ENCODE assay signal across 8 cellular contexts in the genomic region with DNA sequence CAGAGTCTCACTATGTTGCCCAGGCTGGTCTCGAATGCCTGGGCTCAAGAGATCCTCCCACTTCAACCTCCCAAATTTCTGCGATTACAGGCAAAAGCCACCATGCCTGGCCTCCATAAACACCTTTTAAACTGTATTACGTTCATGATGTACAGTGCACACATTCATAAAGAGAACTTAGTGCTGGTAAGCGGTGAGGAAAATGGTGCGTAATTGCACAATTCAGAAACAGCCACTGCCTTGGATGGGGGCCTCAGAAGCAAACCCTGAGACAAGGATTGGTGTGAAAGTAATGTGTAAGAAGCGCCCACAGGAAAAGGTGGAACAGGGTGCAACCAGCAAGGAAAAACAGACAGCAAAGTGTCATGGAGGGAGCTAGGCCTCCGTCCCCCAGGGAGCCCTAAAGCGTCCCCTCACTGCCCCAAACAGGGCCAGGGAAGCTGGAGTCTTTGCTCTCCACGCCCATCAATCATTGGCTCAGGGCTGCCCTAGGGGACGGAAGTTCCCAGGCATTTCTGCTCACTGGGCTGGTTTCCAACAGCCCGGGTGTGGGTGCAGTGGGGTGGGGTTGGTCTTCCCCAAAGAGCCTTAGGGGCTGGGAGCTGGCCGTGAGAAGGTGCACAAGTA. TPM values are rescaled to one million over a fixed set of nuclear protein-coding genes. Genes with fewer than 3 reads are reported as not detected.
DNase-seq lines count a peak whose midpoint lies in the region; ATAC-seq, FAIRE-seq and TF ChIP-seq lines count a peak whose summit lies in the region.

No MANE protein-coding gene starts in this region.

- H3K4me1 ChIP-seq in effector memory CD4-positive, alpha-beta T cell (ENCODE audit: control insufficient read depth, insufficient read depth, low read length, poor library complexity, severe bottlenecking): peaks cover 89% of the 10 kb centered on the region
- peaks cover 90 to 92% of the 10 kb centered on the region in 2 experiments for H3K4me1 ChIP-seq in neutrophil (ENCODE audit: control insufficient read depth in 1 of 2, insufficient read depth in 1 of 2, low read depth in 1 of 2, low read length in 1 of 2)

- no peak for TF ChIP-seq CTCF in neutrophil (IDR thresholded peaks at IDR 0.05)

- no peaks in the 10 kb centered on the region for H3K36me3 ChIP-seq in effector memory CD4-positive, alpha-beta T cell (ENCODE audit: control insufficient read depth, insufficient read depth, low read length)
- peaks cover 8% of the 10 kb centered on the region for H3K36me3 ChIP-seq in neutrophil

- ATAC-seq in GM21723 (IDR thresholded peaks at IDR 0.05; ENCODE audit: unreplicated experiment): no peak
- ATAC-seq in HG02840 (IDR thresholded peaks at IDR 0.05; ENCODE audit: low FRiP score, unreplicated experiment): no peak
- ATAC-seq in HG03175 (IDR thresholded peaks at IDR 0.05; ENCODE audit: unreplicated experiment): no peak

- DNase-seq in ELF-1 (ENCODE audit: low read depth, low spot score): peak; percentile 85
- peak; percentile 77 for DNase-seq in NOMO-1 treated with DMSO at 0.1 percent for 48 hours (lab: John Stamatoyannopoulos, UW; ENCODE audit: unreplicated experiment)
- no peak for DNase-seq in effector memory CD4-positive, alpha-beta T cell
- DNase-seq in frontal cortex (ENCODE audit: low spot score in 2 of 2): no peak

- no peak overlapping the region for H3K4me3 ChIP-seq in effector memory CD4-positive, alpha-beta T cell (ENCODE audit: insufficient read depth, low read depth, low read length, poor library complexity, severe bottlenecking)
- peak overlapping the region; percentile 40 to 54 for H3K4me3 ChIP-seq in neutrophil (ENCODE audit: low read depth in 1 of 2, low read length in 1 of 2)

- H3K27me3 ChIP-seq in effector memory CD4-positive, alpha-beta T cell (replicated peaks; ENCODE audit: control insufficient read depth, insufficient read depth, low read length, poor library complexity, severe bottlenecking): no peaks in the 10 kb centered on the region
- no peaks in the 10 kb centered on the region for H3K27me3 ChIP-seq in neutrophil

- FAIRE-seq in frontal cortex (lab: Jason Lieb, UNC): no peak

- no peaks in the 10 kb centered on the region for H3K9me3 ChIP-seq in effector memory CD4-positive, alpha-beta T cell (ENCODE audit: control insufficient read depth, low read length)
- H3K9me3 ChIP-seq in neutrophil: no peaks in the 10 kb centered on the region

- peak overlapping the region; percentile 72 for H3K27ac ChIP-seq in effector memory CD4-positive, alpha-beta T cell (ENCODE audit: insufficient read depth, low read length, poor library complexity, severe bottlenecking)
- peak overlapping the region; percentile 100 for H3K27ac ChIP-seq in neutrophil

RNA-seq across cellular contexts. Expression of a gene that starts 9.6 kb away (rescaled TPM):
- not detected for total RNA-seq in frontal cortex

RNA-seq across cellular contexts. Expression of a gene that starts 44.2 kb away (rescaled TPM):
- 2.0 TPM for total RNA-seq in frontal cortex

Comparison
In these comparisons a context has a peak if more than half of its experiments do, and no peak if none do; other contexts are left out.
1. DNase-seq: peak in ELF-1 (single experiment) and NOMO-1 treated with DMSO at 0.1 percent for 48 hours (single experiment); none in effector memory CD4-positive, alpha-beta T cell (0 of 3) and frontal cortex (0 of 2).